ENCODE assay signal across 1 cellular context in the genomic region with DNA sequence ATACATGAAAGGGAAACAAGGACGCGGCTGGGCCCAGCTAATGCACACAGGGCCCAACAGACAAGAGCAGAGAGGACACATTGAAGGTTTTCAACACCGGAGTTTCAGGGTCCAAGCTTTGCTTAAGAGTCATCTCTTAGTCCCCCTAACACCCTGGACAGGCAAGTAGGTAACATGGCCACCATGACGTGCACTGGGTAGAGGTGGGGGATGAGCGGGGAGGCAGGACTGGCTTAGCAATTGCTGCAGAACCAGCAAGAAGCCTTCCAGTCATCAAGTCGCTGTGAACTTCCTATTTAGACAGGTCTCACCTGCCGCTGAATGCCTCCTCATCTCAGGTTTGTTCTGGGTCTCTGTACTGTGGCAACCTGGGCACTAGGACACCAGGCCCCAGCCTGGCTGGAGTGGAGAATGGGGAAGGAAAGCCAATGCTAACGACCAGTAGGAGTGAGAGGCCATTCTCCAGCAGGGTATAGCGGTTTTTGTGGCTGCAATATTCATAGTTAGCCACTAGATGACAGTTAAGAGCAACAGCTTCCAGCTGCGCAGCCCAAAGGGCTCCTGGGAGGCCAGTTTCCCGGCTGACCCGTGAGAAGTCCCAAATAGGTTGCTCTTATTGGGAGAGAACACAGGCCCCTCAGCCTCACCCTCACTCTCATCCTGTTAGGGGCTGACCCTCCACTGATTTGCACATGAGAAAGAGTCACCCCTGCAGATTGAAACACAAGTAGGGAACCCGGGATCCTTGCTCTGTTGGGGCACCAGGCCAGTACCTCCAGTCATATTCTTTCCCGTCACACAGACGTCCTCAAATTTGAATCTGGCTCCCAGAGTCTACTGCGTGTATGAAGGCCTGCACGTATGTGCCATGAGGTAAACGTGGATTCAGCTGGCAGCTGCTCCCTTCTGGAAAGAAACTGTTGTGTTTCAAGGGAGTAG.
TF ChIP-seq lines count a peak whose summit lies in the region.

No MANE protein-coding gene starts in this region.

TF ChIP-seq in HepG2, 621 proteins besides CTCF, POLR2A, EP300 and RAD21 (continued from another document and continues in another):
- no peak for TF ChIP-seq FIP1L1 (IDR thresholded peaks at IDR 0.05; ENCODE audit: borderline replicate concordance, insufficient read depth, low read depth, low read length)
- TF ChIP-seq NCOA5 (CRISPR knock-in tag; IDR thresholded peaks at IDR 0.05), result no peak
- TF ChIP-seq ZNF839 (CRISPR knock-in tag; IDR thresholded peaks at IDR 0.05; ENCODE audit: borderline replicate concordance), result no peak
- no peak for TF ChIP-seq NR2F1 (CRISPR knock-in tag; IDR thresholded peaks at IDR 0.05)
- TF ChIP-seq AHR (CRISPR knock-in tag; IDR thresholded peaks at IDR 0.05), result no peak
- TF ChIP-seq SAP130 (CRISPR knock-in tag; IDR thresholded peaks at IDR 0.05; ENCODE audit: low read depth), result no peak
- no peak for TF ChIP-seq HOXA9 (CRISPR knock-in tag; IDR thresholded peaks at IDR 0.05; ENCODE audit: borderline replicate concordance)
- TF ChIP-seq, protein P1, sequence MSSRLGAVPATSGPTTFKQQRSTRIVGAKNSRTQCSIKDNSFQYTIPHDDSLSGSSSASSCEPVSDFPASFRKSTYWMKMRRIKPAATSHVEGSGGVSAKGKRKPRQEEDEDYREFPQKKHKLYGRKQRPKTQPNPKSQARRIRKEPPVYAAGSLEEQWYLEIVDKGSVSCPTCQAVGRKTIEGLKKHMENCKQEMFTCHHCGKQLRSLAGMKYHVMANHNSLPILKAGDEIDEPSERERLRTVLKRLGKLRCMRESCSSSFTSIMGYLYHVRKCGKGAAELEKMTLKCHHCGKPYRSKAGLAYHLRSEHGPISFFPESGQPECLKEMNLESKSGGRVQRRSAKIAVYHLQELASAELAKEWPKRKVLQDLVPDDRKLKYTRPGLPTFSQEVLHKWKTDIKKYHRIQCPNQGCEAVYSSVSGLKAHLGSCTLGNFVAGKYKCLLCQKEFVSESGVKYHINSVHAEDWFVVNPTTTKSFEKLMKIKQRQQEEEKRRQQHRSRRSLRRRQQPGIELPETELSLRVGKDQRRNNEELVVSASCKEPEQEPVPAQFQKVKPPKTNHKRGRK (CRISPR knock-in tag; IDR thresholded peaks at IDR 0.05), result no peak
- TF ChIP-seq ZFP36L1 (CRISPR knock-in tag; IDR thresholded peaks at IDR 0.05), result no peak
- peak; percentile 89 for TF ChIP-seq ZNF605 (CRISPR knock-in tag; IDR thresholded peaks at IDR 0.05)
- TF ChIP-seq HNRNPK (IDR thresholded peaks at IDR 0.05; ENCODE audit: low read depth, low read length, poor library complexity, severe bottlenecking), result no peak
- no peak for TF ChIP-seq ZFP36 (IDR thresholded peaks at IDR 0.05; ENCODE audit: borderline replicate concordance, low read depth, low read length, partially characterized antibody)
- TF ChIP-seq SOX5 (CRISPR knock-in tag; IDR thresholded peaks at IDR 0.05; ENCODE audit: borderline replicate concordance), result no peak
- no peak for TF ChIP-seq PAWR (CRISPR knock-in tag; IDR thresholded peaks at IDR 0.05; ENCODE audit: borderline replicate concordance)
- TF ChIP-seq MAFK (conservative IDR thresholded peaks at IDR 0.05 in 1 of 2, IDR thresholded peaks at IDR 0.05 in 1 of 2; ENCODE audit: low read length in 2 of 2), result no peak
- no peak for TF ChIP-seq MIXL1 (CRISPR knock-in tag; IDR thresholded peaks at IDR 0.05)
- TF ChIP-seq, protein P2, sequence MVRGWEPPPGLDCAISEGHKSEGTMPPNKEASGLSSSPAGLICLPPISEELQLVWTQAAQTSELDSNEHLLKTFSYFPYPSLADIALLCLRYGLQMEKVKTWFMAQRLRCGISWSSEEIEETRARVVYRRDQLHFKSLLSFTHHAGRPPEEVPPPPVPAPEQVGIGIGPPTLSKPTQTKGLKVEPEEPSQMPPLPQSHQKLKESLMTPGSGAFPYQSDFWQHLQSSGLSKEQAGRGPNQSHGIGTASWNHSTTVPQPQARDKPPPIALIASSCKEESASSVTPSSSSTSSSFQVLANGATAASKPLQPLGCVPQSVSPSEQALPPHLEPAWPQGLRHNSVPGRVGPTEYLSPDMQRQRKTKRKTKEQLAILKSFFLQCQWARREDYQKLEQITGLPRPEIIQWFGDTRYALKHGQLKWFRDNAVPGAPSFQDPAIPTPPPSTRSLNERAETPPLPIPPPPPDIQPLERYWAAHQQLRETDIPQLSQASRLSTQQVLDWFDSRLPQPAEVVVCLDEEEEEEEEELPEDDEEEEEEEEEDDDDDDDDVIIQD (CRISPR knock-in tag; IDR thresholded peaks at IDR 0.05; ENCODE audit: low read depth), result no peak
- no peak for TF ChIP-seq NAIF1 (CRISPR knock-in tag; IDR thresholded peaks at IDR 0.05; ENCODE audit: borderline replicate concordance)
- no peak for TF ChIP-seq RBM39 (IDR thresholded peaks at IDR 0.05; ENCODE audit: low read depth, low read length, poor library complexity, severe bottlenecking)
- TF ChIP-seq FOSL1 (CRISPR knock-in tag; IDR thresholded peaks at IDR 0.05; ENCODE audit: borderline replicate concordance), result no peak
- TF ChIP-seq, protein P3, sequence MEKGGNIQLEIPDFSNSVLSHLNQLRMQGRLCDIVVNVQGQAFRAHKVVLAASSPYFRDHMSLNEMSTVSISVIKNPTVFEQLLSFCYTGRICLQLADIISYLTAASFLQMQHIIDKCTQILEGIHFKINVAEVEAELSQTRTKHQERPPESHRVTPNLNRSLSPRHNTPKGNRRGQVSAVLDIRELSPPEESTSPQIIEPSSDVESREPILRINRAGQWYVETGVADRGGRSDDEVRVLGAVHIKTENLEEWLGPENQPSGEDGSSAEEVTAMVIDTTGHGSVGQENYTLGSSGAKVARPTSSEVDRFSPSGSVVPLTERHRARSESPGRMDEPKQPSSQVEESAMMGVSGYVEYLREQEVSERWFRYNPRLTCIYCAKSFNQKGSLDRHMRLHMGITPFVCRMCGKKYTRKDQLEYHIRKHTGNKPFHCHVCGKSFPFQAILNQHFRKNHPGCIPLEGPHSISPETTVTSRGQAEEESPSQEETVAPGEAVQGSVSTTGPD (CRISPR knock-in tag; IDR thresholded peaks at IDR 0.05), result no peak
- peak; percentile 72; the same call in 1 of the 2 replicates for TF ChIP-seq ZNF44 (CRISPR knock-in tag; IDR thresholded peaks at IDR 0.05)
- TF ChIP-seq ZNF550 (CRISPR knock-in tag; IDR thresholded peaks at IDR 0.05; ENCODE audit: borderline replicate concordance), result no peak
- TF ChIP-seq, protein P4, sequence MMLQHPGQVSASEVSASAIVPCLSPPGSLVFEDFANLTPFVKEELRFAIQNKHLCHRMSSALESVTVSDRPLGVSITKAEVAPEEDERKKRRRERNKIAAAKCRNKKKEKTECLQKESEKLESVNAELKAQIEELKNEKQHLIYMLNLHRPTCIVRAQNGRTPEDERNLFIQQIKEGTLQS (CRISPR knock-in tag; IDR thresholded peaks at IDR 0.05), result no peak
- TF ChIP-seq ZNF530 (CRISPR knock-in tag; IDR thresholded peaks at IDR 0.05; ENCODE audit: low read depth), result no peak
- peak; percentile 31; the same call in 1 of the 2 replicates for TF ChIP-seq ZC3H4 (CRISPR knock-in tag; IDR thresholded peaks at IDR 0.05; ENCODE audit: borderline replicate concordance)
- TF ChIP-seq, protein P5, sequence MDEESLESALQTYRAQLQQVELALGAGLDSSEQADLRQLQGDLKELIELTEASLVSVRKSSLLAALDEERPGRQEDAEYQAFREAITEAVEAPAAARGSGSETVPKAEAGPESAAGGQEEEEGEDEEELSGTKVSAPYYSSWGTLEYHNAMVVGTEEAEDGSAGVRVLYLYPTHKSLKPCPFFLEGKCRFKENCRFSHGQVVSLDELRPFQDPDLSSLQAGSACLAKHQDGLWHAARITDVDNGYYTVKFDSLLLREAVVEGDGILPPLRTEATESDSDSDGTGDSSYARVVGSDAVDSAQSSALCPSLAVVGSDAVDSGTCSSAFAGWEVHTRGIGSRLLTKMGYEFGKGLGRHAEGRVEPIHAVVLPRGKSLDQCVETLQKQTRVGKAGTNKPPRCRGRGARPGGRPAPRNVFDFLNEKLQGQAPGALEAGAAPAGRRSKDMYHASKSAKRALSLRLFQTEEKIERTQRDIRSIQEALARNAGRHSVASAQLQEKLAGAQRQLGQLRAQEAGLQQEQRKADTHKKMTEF (CRISPR knock-in tag; IDR thresholded peaks at IDR 0.05), result no peak; the same call in none of the 2 replicates
- TF ChIP-seq GATAD1 (CRISPR knock-in tag; IDR thresholded peaks at IDR 0.05), result 0 out of 2 replicates have a peak, but pooled peaks have one; percentile 52
- TF ChIP-seq ZNF263 (CRISPR knock-in tag; IDR thresholded peaks at IDR 0.05), result no peak
- TF ChIP-seq, protein P6, sequence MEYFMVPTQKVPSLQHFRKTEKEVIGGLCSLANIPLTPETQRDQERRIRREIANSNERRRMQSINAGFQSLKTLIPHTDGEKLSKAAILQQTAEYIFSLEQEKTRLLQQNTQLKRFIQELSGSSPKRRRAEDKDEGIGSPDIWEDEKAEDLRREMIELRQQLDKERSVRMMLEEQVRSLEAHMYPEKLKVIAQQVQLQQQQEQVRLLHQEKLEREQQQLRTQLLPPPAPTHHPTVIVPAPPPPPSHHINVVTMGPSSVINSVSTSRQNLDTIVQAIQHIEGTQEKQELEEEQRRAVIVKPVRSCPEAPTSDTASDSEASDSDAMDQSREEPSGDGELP (IDR thresholded peaks at IDR 0.05; ENCODE audit: borderline replicate concordance, low read depth), result peak; percentile 74
- no peak for TF ChIP-seq ZNF768 (CRISPR knock-in tag; IDR thresholded peaks at IDR 0.05)
- TF ChIP-seq, protein P7, sequence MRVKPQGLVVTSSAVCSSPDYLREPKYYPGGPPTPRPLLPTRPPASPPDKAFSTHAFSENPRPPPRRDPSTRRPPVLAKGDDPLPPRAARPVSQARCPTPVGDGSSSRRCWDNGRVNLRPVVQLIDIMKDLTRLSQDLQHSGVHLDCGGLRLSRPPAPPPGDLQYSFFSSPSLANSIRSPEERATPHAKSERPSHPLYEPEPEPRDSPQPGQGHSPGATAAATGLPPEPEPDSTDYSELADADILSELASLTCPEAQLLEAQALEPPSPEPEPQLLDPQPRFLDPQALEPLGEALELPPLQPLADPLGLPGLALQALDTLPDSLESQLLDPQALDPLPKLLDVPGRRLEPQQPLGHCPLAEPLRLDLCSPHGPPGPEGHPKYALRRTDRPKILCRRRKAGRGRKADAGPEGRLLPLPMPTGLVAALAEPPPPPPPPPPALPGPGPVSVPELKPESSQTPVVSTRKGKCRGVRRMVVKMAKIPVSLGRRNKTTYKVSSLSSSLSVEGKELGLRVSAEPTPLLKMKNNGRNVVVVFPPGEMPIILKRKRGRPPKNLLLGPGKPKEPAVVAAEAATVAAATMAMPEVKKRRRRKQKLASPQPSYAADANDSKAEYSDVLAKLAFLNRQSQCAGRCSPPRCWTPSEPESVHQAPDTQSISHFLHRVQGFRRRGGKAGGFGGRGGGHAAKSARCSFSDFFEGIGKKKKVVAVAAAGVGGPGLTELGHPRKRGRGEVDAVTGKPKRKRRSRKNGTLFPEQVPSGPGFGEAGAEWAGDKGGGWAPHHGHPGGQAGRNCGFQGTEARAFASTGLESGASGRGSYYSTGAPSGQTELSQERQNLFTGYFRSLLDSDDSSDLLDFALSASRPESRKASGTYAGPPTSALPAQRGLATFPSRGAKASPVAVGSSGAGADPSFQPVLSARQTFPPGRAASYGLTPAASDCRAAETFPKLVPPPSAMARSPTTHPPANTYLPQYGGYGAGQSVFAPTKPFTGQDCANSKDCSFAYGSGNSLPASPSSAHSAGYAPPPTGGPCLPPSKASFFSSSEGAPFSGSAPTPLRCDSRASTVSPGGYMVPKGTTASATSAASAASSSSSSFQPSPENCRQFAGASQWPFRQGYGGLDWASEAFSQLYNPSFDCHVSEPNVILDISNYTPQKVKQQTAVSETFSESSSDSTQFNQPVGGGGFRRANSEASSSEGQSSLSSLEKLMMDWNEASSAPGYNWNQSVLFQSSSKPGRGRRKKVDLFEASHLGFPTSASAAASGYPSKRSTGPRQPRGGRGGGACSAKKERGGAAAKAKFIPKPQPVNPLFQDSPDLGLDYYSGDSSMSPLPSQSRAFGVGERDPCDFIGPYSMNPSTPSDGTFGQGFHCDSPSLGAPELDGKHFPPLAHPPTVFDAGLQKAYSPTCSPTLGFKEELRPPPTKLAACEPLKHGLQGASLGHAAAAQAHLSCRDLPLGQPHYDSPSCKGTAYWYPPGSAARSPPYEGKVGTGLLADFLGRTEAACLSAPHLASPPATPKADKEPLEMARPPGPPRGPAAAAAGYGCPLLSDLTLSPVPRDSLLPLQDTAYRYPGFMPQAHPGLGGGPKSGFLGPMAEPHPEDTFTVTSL (CRISPR knock-in tag; IDR thresholded peaks at IDR 0.05; ENCODE audit: borderline replicate concordance), result no peak
- TF ChIP-seq ZNF441 (CRISPR knock-in tag; IDR thresholded peaks at IDR 0.05; ENCODE audit: borderline replicate concordance), result no peak
- no peak for TF ChIP-seq PHB2 (IDR thresholded peaks at IDR 0.05; ENCODE audit: partially characterized antibody)
- TF ChIP-seq ZNF552 (CRISPR knock-in tag; IDR thresholded peaks at IDR 0.05; ENCODE audit: borderline replicate concordance), result no peak
- TF ChIP-seq HNF4A (CRISPR knock-in tag; IDR thresholded peaks at IDR 0.05), result no peak; the same call in 1 of the 2 replicates
- TF ChIP-seq LCORL (IDR thresholded peaks at IDR 0.05), result no peak
- peak; percentile 64; the same call in 1 of the 2 replicates for TF ChIP-seq LCORL (CRISPR knock-in tag; IDR thresholded peaks at IDR 0.05)
- TF ChIP-seq HCFC1 (IDR thresholded peaks at IDR 0.05; ENCODE audit: low read depth, low read length), result no peak
- TF ChIP-seq, protein P8, sequence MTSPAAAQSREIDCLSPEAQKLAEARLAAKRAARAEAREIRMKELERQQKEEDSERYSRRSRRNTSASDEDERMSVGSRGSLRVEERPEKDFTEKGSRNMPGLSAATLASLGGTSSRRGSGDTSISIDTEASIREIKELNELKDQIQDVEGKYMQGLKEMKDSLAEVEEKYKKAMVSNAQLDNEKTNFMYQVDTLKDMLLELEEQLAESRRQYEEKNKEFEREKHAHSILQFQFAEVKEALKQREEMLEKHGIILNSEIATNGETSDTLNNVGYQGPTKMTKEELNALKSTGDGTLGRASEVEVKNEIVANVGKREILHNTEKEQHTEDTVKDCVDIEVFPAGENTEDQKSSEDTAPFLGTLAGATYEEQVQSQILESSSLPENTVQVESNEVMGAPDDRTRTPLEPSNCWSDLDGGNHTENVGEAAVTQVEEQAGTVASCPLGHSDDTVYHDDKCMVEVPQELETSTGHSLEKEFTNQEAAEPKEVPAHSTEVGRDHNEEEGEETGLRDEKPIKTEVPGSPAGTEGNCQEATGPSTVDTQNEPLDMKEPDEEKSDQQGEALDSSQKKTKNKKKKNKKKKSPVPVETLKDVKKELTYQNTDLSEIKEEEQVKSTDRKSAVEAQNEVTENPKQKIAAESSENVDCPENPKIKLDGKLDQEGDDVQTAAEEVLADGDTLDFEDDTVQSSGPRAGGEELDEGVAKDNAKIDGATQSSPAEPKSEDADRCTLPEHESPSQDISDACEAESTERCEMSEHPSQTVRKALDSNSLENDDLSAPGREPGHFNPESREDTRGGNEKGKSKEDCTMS (CRISPR knock-in tag; conservative IDR thresholded peaks at IDR 0.05), result no peak
- TF ChIP-seq MEIS2 (CRISPR knock-in tag; IDR thresholded peaks at IDR 0.05), result no peak
- TF ChIP-seq FOXC1 (CRISPR knock-in tag; IDR thresholded peaks at IDR 0.05; ENCODE audit: borderline replicate concordance), result no peak
